ENCODE assay signal across 9 cellular contexts in the genomic region with DNA sequence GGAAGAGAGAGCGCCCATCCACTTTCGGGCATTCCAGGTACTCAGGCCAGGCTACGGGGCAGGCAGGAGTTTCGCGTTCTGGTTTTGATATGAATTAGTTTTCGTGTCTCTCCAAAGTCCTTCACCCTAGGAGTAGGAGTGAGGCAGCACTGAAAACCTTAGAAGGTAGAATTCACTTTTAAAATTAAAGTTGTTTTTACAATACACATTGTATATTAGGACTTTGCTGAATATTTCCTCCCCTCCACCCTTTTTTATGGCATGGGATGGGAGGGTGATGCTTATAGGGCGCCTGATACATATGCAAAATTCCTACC. TPM values are rescaled to one million over a fixed set of nuclear protein-coding genes. Genes with fewer than 3 reads are reported as not detected.
DNase-seq lines count a peak whose midpoint lies in the region; ATAC-seq and TF ChIP-seq lines count a peak whose summit lies in the region.
"Had no signal": no experiment of that assay in that cellular context is flagged by ENCODE, and none has a peak within 500 bp of the region (broad histone marks: within the 10 kb centered on the region; RNA-seq: fewer than 3 reads in every experiment).

No MANE protein-coding gene starts in this region.

- H3K9me3 ChIP-seq in cardiac muscle cell (ENCODE audit: low read depth) (no peaks in the 10 kb centered on the region), mesodermal cell (ENCODE audit: control insufficient read depth, low read length) (no peaks in the 10 kb centered on the region), uterus (no peaks in the 10 kb centered on the region)

- H3K4me1 ChIP-seq in cardiac muscle cell (ENCODE audit: low read depth) (no peaks in the 10 kb centered on the region), mesodermal cell (ENCODE audit: control insufficient read depth, insufficient read depth, low read length, poor library complexity, severe bottlenecking) (peaks cover 7% of the 10 kb centered on the region), uterus (peaks cover 0 to 2% of the 10 kb centered on the region in 2 donors)

- H3K36me3 ChIP-seq in cardiac muscle cell, result no peaks in the 10 kb centered on the region
- H3K36me3 ChIP-seq in mesodermal cell (ENCODE audit: control insufficient read depth, insufficient read depth, low read length), result peaks cover 14% of the 10 kb centered on the region
- H3K36me3 ChIP-seq in uterus, result no peaks in the 10 kb centered on the region

- no peak overlapping the region for H3K27ac ChIP-seq in cardiac muscle cell
- peak overlapping the region; percentile 91 for H3K27ac ChIP-seq in mesodermal cell (ENCODE audit: low read depth, low read length, severe bottlenecking)
- H3K27ac ChIP-seq in uterus, result peak overlapping the region; percentile 96

- no peak for TF ChIP-seq POLR2A in uterus (IDR thresholded peaks at IDR 0.05)

- H3K4me3 ChIP-seq in cardiac muscle cell (peak overlapping the region; percentile 43), cardiac fibroblast (replicated peaks in 1 of 2; ENCODE audit: low read depth in 2 of 2, low read length in 2 of 2) (peak overlapping the region; percentile 67 to 70), mesodermal cell (ENCODE audit: extremely low read depth, insufficient read depth, low read length, poor library complexity, severe bottlenecking) (peak overlapping the region; percentile 67), uterus (peak overlapping the region; percentile 51 to 59)
- H3K4me3 ChIP-seq: K562 had no signal

- no peak for TF ChIP-seq CTCF in cardiac muscle cell (IDR thresholded peaks at IDR 0.05; ENCODE audit: low read depth, low read length)
- TF ChIP-seq CTCF in cardiac fibroblast (IDR thresholded peaks at IDR 0.05; ENCODE audit: low read depth, low read length), result no peak
- no peak for TF ChIP-seq CTCF in uterus (IDR thresholded peaks at IDR 0.05)

- ATAC-seq in left cardiac atrium (no peak), GM19035 (IDR thresholded peaks at IDR 0.05; ENCODE audit: unreplicated experiment) (no peak)

- intact Hi-C loops in left cardiac atrium (cut with DNase I) (loop anchor here (5.0 kb wide), 2 partner anchors 96 to 129 kb away; no protein-coding TSS in a partner anchor), uterus (cut with DNase I; ENCODE audit: low total_unique reads) (loop anchor here (5.0 kb wide), 1 partner anchor 129 kb away; no protein-coding TSS in a partner anchor)

- no peak for DNase-seq in cardiac muscle cell (ENCODE audit: low read depth in 1 of 2, low spot score in 1 of 2)
- DNase-seq in left cardiac atrium, result no peak
- DNase-seq in cardiac fibroblast (ENCODE audit: low read depth in 2 of 2), result no peak
- DNase-seq in uterus, result no peak
- no peak for DNase-seq in stimulated activated CD4-positive, alpha-beta T cell treated with anti-CD3 and anti-CD28 coated beads, Interleukin-15, amount 100 ng/mL, for 24 hours
- no peak for DNase-seq in GDM1 (lab: John Stamatoyannopoulos, UW)

- H3K27me3 ChIP-seq in cardiac muscle cell (no peaks in the 10 kb centered on the region), uterus (no peaks in the 10 kb centered on the region)

- WGBS in mesodermal cell (ENCODE audit: insufficient coverage in 2 of 2), 2 experiments, result 0% methylated on average over 2 of the region's 7 CpGs; no CpG with 5 or more reads in 1 of the 2 experiments

RNA-seq across cellular contexts. Expression of gene ITGA1, which starts 0.7 kb away (rescaled TPM):
- total RNA-seq in cardiac muscle cell (2.9 and 6.8 TPM in 2 replicates), left cardiac atrium (10 to 100 TPM; 29.3 to 34.9 TPM), uterus (10 to 100 TPM; 41.8 to 94.0 (median 69.6) TPM)
- polyA plus RNA-seq in cardiac muscle cell, result 2.1 and 7.3 TPM in 2 replicates
- polyA plus RNA-seq in mesodermal cell (2013, experiment 1 of 2), result 146 TPM
- 144 TPM for polyA plus RNA-seq in mesodermal cell (2013, experiment 2 of 2)
- polyA plus RNA-seq: K562 had no signal

RNA-seq across cellular contexts. Expression of gene PELO, which starts 0.7 kb away (rescaled TPM):
- 15.3 and 15.6 TPM in 2 replicates for total RNA-seq in cardiac muscle cell
- polyA plus RNA-seq in cardiac muscle cell, result 14.5 and 16.8 TPM in 2 replicates
- 10 to 100 TPM; 16.1 to 23.6 TPM for total RNA-seq in left cardiac atrium
- 39.8 TPM for polyA plus RNA-seq in mesodermal cell (2013, experiment 1 of 2)
- polyA plus RNA-seq in mesodermal cell (2013, experiment 2 of 2), result 29.9 TPM
- 10 to 100 TPM; 16.5 to 35.8 (median 24.6) TPM for total RNA-seq in uterus
